Comparison of ENCODE assay signal across 8 cellular contexts in the genomic region with DNA sequence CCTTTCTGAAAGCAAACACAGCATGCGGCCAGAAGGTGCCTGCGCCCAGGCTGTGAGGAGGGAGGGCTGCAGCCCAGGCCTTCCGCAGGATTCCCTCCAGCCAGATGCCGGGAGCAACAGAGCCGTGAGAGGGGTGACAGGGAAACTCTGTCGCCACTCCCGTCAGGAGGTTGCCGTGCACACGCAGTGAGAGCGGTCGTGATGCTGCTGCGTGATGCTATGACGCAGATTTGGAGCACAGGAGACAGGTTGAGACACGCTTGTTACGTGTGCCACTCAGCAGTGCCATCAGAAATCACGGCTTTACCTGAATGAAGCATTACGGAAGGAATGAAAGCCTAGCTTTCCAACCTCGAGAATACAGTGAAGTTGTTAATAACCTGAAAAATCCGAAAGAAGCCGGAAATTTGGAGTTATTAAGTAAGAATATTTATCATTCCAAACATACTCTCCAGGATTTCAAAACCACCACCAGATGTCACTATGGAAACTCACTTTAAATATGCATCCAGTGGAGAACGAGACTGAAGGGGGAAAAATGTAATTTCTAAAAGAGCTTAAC. TPM values are rescaled to one million over a fixed set of nuclear protein-coding genes. Genes with fewer than 3 reads are reported as not detected.
A peak's percentile ranks its signal among the peaks of the same experiment; 100 is the strongest.
DNase-seq lines count a peak whose midpoint lies in the region; ATAC-seq, FAIRE-seq and TF ChIP-seq lines count a peak whose summit lies in the region.

No MANE protein-coding gene starts in this region.

- SMC1A ChIA-PET in GM12878 (lab: Charles Lee; ENCODE audit: uncharacterized antibody, unreplicated experiment), result no interaction called here

- 34% methylated on average over 21 of the region's 21 CpGs for WGBS in GM12878 (ENCODE audit: insufficient coverage, insufficient replicate concordance, low lambda C conversion rate, missing lambda C conversion rate)

- no peak overlapping the region for H3K4me2 ChIP-seq in GM12878 (ENCODE audit: control insufficient read depth, insufficient read depth)

- in situ Hi-C loops in GM12878 (cut with MboI), result no loop called here

- no TSS peak for BruUV-seq in GM12878 (replicated peaks; lab: Mats Ljungman, UMichigan)

- H3K4me1 ChIP-seq in GM12878 (ENCODE audit: control insufficient read depth, insufficient read depth, low read length) (no peaks in the 10 kb centered on the region), upper lobe of right lung (peaks cover 7% of the 10 kb centered on the region)

- ATAC-seq in GM12878, result no peak
- peak; percentile 32 for ATAC-seq in upper lobe of right lung

- no peak overlapping the region for H2AFZ ChIP-seq in GM12878 (ENCODE audit: control insufficient read depth, low read depth, low read length)

- TF ChIP-seq RAD21 in GM12878 (IDR thresholded peaks at IDR 0.05; ENCODE audit: insufficient read depth, low read depth, low read length), result 0 out of 2 replicates have a peak, but pooled peaks have one; percentile 2

- no peak overlapping the region for H3K9ac ChIP-seq in GM12878 (ENCODE audit: control insufficient read depth, insufficient read depth, low read length)

- CTCF ChIA-PET in GM12878 (lab: Yijun Ruan, JAX), result no interaction called here

- RAD21 ChIA-PET in GM12878 (lab: Charles Lee; ENCODE audit: unreplicated experiment), result no interaction called here

- FAIRE-seq in GM12878 (lab: Jason Lieb, UNC), result no peak
- FAIRE-seq in GM19239 (lab: Jason Lieb, UNC), result no peak

- H3K4me3 ChIP-seq in GM12878, result no peak overlapping the region
- no peak overlapping the region for H3K4me3 ChIP-seq in upper lobe of right lung
- no peak overlapping the region for H3K4me3 ChIP-seq in WERI-Rb-1 (ENCODE audit: low read depth, low read length)

- H3K79me2 ChIP-seq in GM12878 (ENCODE audit: control insufficient read depth, insufficient read depth, low read length), result no peaks in the 10 kb centered on the region

- no peaks in the 10 kb centered on the region for H3K9me3 ChIP-seq in GM12878 (replicated peaks; ENCODE audit: control insufficient read depth, insufficient read depth, low read length)
- H3K9me3 ChIP-seq in upper lobe of right lung, result no peaks in the 10 kb centered on the region
- H3K9me3 ChIP-seq in WERI-Rb-1 (ENCODE audit: severe bottlenecking), result peaks cover 3% of the 10 kb centered on the region

- H3K36me3 ChIP-seq in GM12878 (ENCODE audit: control insufficient read depth in 2 of 2, insufficient read depth in 2 of 2, low read length in 1 of 2) (no peaks in the 10 kb centered on the region), upper lobe of right lung (no peaks in the 10 kb centered on the region), WERI-Rb-1 (no peaks in the 10 kb centered on the region)

- no peak for TF ChIP-seq POLR2A in GM12878 (IDR thresholded peaks at IDR 0.05; ENCODE audit: low read depth, low read length)

- H3K27ac ChIP-seq in GM12878 (ENCODE audit: control insufficient read depth, insufficient read depth) (no peak overlapping the region), upper lobe of right lung (no peak overlapping the region), WERI-Rb-1 (no peak overlapping the region)

- intact Hi-C loops in GM12878 (cut with micrococcal nuclease; ENCODE audit: unreplicated experiment), result no loop called here
- intact Hi-C loops in upper lobe of right lung (cut with DNase I), result no loop called here

- H4K20me1 ChIP-seq in GM12878 (ENCODE audit: control insufficient read depth, insufficient read depth), result no peaks in the 10 kb centered on the region

- H3K27me3 ChIP-seq in GM12878 (replicated peaks in 1 of 2; ENCODE audit: control insufficient read depth in 2 of 2, insufficient read depth in 2 of 2, low read length in 1 of 2) (no peaks in the 10 kb centered on the region), upper lobe of right lung (no peaks in the 10 kb centered on the region), WERI-Rb-1 (ENCODE audit: insufficient read depth, low read depth, severe bottlenecking) (peaks cover 82% of the 10 kb centered on the region)

- POLR2A ChIA-PET in GM12878 (lab: Charles Lee), result no interaction called here

- TF ChIP-seq EP300 in GM12878 (IDR thresholded peaks at IDR 0.05; ENCODE audit: borderline replicate concordance in 1 of 2, control insufficient read depth in 1 of 2, low read depth in 2 of 2, low read length in 2 of 2), result no peak

- TF ChIP-seq CTCF in GM12878 (IDR thresholded peaks at IDR 0.05 in 2 of 3, conservative IDR thresholded peaks at IDR 0.05 in 1 of 3; ENCODE audit: control insufficient read depth in 2 of 3, extremely low read depth in 1 of 3, insufficient read depth in 1 of 3, low read depth in 3 of 3, low read length in 3 of 3), result no peak; a peak in 1 of 6 replicates
- TF ChIP-seq CTCF in upper lobe of right lung (IDR thresholded peaks at IDR 0.05), result peak; percentile 52
- no peak for TF ChIP-seq CTCF in WERI-Rb-1 (IDR thresholded peaks at IDR 0.05; ENCODE audit: low read depth, low read length)

- peak; percentile 3 for DNase-seq in NCI-H82 (lab: John Stamatoyannopoulos, UW)
- DNase-seq in NCI-H82 treated with DMSO at 0.1 percent for 48 hours (lab: John Stamatoyannopoulos, UW; ENCODE audit: unreplicated experiment), result no peak
- no peak for DNase-seq in GM12878 (ENCODE audit: low read depth, low spot score)
- DNase-seq in iPS-NIHi11 (ENCODE audit: low spot score), result peak; percentile 53
- DNase-seq in upper lobe of right lung, result no peak
- no peak for DNase-seq in activated effector memory CD4-positive, alpha-beta T cell treated with Interleukin-2 at 50 U/mL for 16 hours
- no peak for DNase-seq in WERI-Rb-1
- DNase-seq in GM19239 (ENCODE audit: insufficient read length, low spot score), result no peak

TF ChIP-seq in GM12878, 131 proteins besides CTCF, POLR2A, EP300 and RAD21:
- TF ChIP-seq, protein P1, sequence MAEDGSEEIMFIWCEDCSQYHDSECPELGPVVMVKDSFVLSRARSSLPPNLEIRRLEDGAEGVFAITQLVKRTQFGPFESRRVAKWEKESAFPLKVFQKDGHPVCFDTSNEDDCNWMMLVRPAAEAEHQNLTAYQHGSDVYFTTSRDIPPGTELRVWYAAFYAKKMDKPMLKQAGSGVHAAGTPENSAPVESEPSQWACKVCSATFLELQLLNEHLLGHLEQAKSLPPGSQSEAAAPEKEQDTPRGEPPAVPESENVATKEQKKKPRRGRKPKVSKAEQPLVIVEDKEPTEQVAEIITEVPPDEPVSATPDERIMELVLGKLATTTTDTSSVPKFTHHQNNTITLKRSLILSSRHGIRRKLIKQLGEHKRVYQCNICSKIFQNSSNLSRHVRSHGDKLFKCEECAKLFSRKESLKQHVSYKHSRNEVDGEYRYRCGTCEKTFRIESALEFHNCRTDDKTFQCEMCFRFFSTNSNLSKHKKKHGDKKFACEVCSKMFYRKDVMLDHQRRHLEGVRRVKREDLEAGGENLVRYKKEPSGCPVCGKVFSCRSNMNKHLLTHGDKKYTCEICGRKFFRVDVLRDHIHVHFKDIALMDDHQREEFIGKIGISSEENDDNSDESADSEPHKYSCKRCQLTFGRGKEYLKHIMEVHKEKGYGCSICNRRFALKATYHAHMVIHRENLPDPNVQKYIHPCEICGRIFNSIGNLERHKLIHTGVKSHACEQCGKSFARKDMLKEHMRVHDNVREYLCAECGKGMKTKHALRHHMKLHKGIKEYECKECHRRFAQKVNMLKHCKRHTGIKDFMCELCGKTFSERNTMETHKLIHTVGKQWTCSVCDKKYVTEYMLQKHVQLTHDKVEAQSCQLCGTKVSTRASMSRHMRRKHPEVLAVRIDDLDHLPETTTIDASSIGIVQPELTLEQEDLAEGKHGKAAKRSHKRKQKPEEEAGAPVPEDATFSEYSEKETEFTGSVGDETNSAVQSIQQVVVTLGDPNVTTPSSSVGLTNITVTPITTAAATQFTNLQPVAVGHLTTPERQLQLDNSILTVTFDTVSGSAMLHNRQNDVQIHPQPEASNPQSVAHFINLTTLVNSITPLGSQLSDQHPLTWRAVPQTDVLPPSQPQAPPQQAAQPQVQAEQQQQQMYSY (CRISPR knock-in tag; IDR thresholded peaks at IDR 0.05), result no peak

RNA-seq across cellular contexts. Expression of a gene that starts 54.4 kb away (rescaled TPM):
- total RNA-seq in GM12878 (2013; cell fraction: nucleolus; rRNA removed), result 0.07 and 0.10 TPM in 2 replicates
- 0.11 and 0.54 TPM in 2 replicates for total RNA-seq in GM12878 (2014; rRNA removed)
- 0.04 and 0.41 TPM in 2 replicates for total RNA-seq in GM12878 (2014; rRNA removed; fragmentation: Illumina TruSeq; extraction: Trizol)
- 0.58 and 0.69 TPM in 2 replicates for total RNA-seq in GM12878 (2021)
- polyA plus RNA-seq in GM12878 (2011; ENCODE audit: low read depth), result 0.01 TPM
- polyA plus RNA-seq in GM12878 (2011; rRNA removed), result 10.6 and 11.8 TPM in 2 replicates
- 10.1 and 13.0 TPM in 2 replicates for polyA plus RNA-seq in GM12878 (2011; cell fraction: cytosol; rRNA removed)
- 15.5 and 16.4 TPM in 2 replicates for polyA plus RNA-seq in GM12878 (2011; cell fraction: nucleus; rRNA removed)
- 0.05 and 0.07 TPM in 2 replicates for polyA plus RNA-seq in GM12878 (2012)
- 0.07 and 0.08 TPM in 2 replicates for polyA plus RNA-seq in GM12878 (2014; fragmentation: Illumina TruSeq; extraction: Trizol)
- polyA plus RNA-seq in GM12878 (2014; fragmentation: Nextera tagmentation; extraction: Ambion mirVana), result under 1 TPM in 1 of 2 experiments, not detected in 1; 0.08 TPM
- 0.03 and 0.14 TPM in 2 replicates for polyA plus RNA-seq in GM12878 (2014; rRNA removed)
- polyA plus RNA-seq in GM12878 (2016; fragmentation: Nextera tagmentation; extraction: Ambion mirVana), result under 1 TPM; 0.04 to 0.12 TPM
- polyA minus RNA-seq in GM12878 (2011; rRNA and poly(A)+ RNA removed), result 27.4 and 36.9 TPM in 2 replicates
- 9.8 and 16.6 TPM in 2 replicates for polyA minus RNA-seq in GM12878 (2011; cell fraction: cytosol; rRNA and poly(A)+ RNA removed)
- polyA minus RNA-seq in GM12878 (2011; cell fraction: nucleus; rRNA and poly(A)+ RNA removed), result 10.3 and 15.7 TPM in 2 replicates
- total RNA-seq in upper lobe of right lung, result 84.3 TPM

Comparison
In these comparisons a context has a peak if more than half of its experiments do, and no peak if none do; other contexts are left out.
1. DNase-seq: peak in NCI-H82 (single experiment) and iPS-NIHi11 (single experiment); none in NCI-H82 treated with DMSO at 0.1 percent for 48 hours (single experiment), GM12878 (single experiment), upper lobe of right lung (single experiment), activated effector memory CD4-positive, alpha-beta T cell treated with Interleukin-2 at 50 U/mL for 16 hours (single experiment), WERI-Rb-1 (single experiment) and GM19239 (single experiment).
2. RNA of a gene that starts 54.4 kb away (total RNA-seq): 84.3 TPM in upper lobe of right lung (single experiment); 0.04 to 0.69 TPM in GM12878; every median in the first group is over 10 times any median in the second.